ENCODE assay signal across 14 cellular contexts in genomic region chr2:196370386-196370785, GRCh38.
"Had no signal": no experiment of that assay in that cellular context is flagged by ENCODE, and none has a peak within 500 bp of the region (broad histone marks: within the 10 kb centered on the region; RNA-seq: fewer than 3 reads in every experiment).

No MANE protein-coding gene starts in this region.

- H3K9me3 ChIP-seq: body of pancreas, ovary, suprapubic skin, upper lobe of left lung had no signal

- FAIRE-seq: islet of Langerhans had no signal

- DNase-seq: activated CD4-positive, alpha-beta T cell treated with anti-CD3 and anti-CD28 coated beads, Interleukin-2, amount 50 U/mL, for 4 hours; activated CD4-positive, CD25-positive, alpha-beta regulatory T cell treated with anti-CD3 and anti-CD28 coated beads, Interleukin-2, amount 50 U/mL, for 72 hours; activated naive CD4-positive, alpha-beta T cell treated with anti-CD3 and anti-CD28 coated beads for 36 hours; body of pancreas; head of caudate nucleus; ovary; stimulated activated CD4-positive, alpha-beta T cell treated with anti-CD3 and anti-CD28 coated beads, Interleukin-4, amount 100 ng/mL, for 1 hour; stimulated activated CD8-positive, alpha-beta memory T cell treated with anti-CD3 and anti-CD28 coated beads, Interleukin-4, amount 100 ng/mL, for 48 hours; stimulated activated naive CD8-positive, alpha-beta T cell treated with anti-CD3 and anti-CD28 coated beads, Interleukin-15, Interleukin-2, amounts not matched to agents 100 U/mL and 50 U/mL, for 24 hours; upper lobe of left lung had no signal

- H3K27me3 ChIP-seq: body of pancreas, esophagus muscularis mucosa, ovary, suprapubic skin, upper lobe of left lung had no signal

- H3K36me3 ChIP-seq: esophagus muscularis mucosa, ovary, suprapubic skin, upper lobe of left lung had no signal

- H3K4me3 ChIP-seq: body of pancreas, esophagus muscularis mucosa, ovary, suprapubic skin, upper lobe of left lung had no signal

- H3K27ac ChIP-seq: body of pancreas, esophagus muscularis mucosa, ovary, suprapubic skin, upper lobe of left lung had no signal

- H3K4me1 ChIP-seq: body of pancreas, suprapubic skin had no signal

- ATAC-seq: body of pancreas; SK-N-SH treated with all-trans-retinoic acid at 6 μM for 48 hours; stimulated activated naive CD8-positive, alpha-beta T cell treated with anti-CD3 and anti-CD28 coated beads, Interleukin-15, Interleukin-2, amounts not matched to agents 100 U/mL and 50 U/mL, for 24 hours had no signal
